ENCODE assay signal across 19 cellular contexts in genomic region chr7:78542551-78542950, GRCh38.
DNase-seq lines count a peak whose midpoint lies in the region; ATAC-seq and TF ChIP-seq lines count a peak whose summit lies in the region.
"Had no signal": no experiment of that assay in that cellular context is flagged by ENCODE, and none has a peak within 500 bp of the region (broad histone marks: within the 10 kb centered on the region; RNA-seq: fewer than 3 reads in every experiment).

No MANE protein-coding gene starts in this region.

- H3K9me3 ChIP-seq in mesenchymal stem cell (ENCODE audit: control insufficient read depth, low read length) = peaks cover 6% of the 10 kb centered on the region
- no peaks in the 10 kb centered on the region for H3K9me3 ChIP-seq in PC-9 (ENCODE audit: insufficient read depth, low read depth)

- no peak overlapping the region for H3K4ac ChIP-seq in mesenchymal stem cell (ENCODE audit: low read depth in 1 of 2, low read length in 2 of 2)

- H3K27ac ChIP-seq in mesenchymal stem cell (ENCODE audit: low read length, poor library complexity, severe bottlenecking) (no peak overlapping the region), substantia nigra (ENCODE audit: low read depth, low read length, poor library complexity, severe bottlenecking) (peak overlapping the region; percentile 20), PC-9 (no peak overlapping the region)
- H3K27ac ChIP-seq: C4-2B had no signal

- H4K8ac ChIP-seq in mesenchymal stem cell (ENCODE audit: low read length) = peak overlapping the region; percentile 35

- H3K27ac Mint-ChIP-seq in brain = peak overlapping the region in 4 of 5 experiments; percentile 8 to 79 (median 38)
- H3K27ac Mint-ChIP-seq: CD4-positive, alpha-beta T cell; GM23338; HFFc6 had no signal

- no TSS peak for BruUV-seq in PC-9 (replicated peaks; lab: Mats Ljungman, UMichigan)

- CTCF ChIA-PET in PC-9 (lab: Charles Lee) = no interaction called here

- H2AK5ac ChIP-seq in mesenchymal stem cell (ENCODE audit: low read length, severe bottlenecking) = no peak overlapping the region

- ATAC-seq in GM18502 (IDR thresholded peaks at IDR 0.05; ENCODE audit: poor library complexity, unreplicated experiment) = no peak
- ATAC-seq: GM23338, HCT116 had no signal

- no peaks in the 10 kb centered on the region for H4K20me1 ChIP-seq in PC-9 (ENCODE audit: insufficient read depth)

- H3K9me2 ChIP-seq in PC-9 (ENCODE audit: insufficient read depth) = no peaks in the 10 kb centered on the region

- 82% methylated on average over 5 of the region's 5 CpGs for WGBS in mesenchymal stem cell

- DNase-seq in NCI-H82 (lab: John Stamatoyannopoulos, UW) = peak; percentile 48
- no peak for DNase-seq in mesenchymal stem cell
- no peak for DNase-seq in substantia nigra (lab: John Stamatoyannopoulos, UW)
- DNase-seq in AML-193 (lab: John Stamatoyannopoulos, UW) = no peak
- no peak for DNase-seq in PC-9
- no peak for DNase-seq in HUDEP-2 (lab: John Stamatoyannopoulos, UW; ENCODE audit: unreplicated experiment in 76 of 76)
- DNase-seq: ACHN; Calu3; CD4-positive, alpha-beta T cell; DMS53; DND-41; EL; HFFc6; KG1 had no signal

- no peak overlapping the region for H3K18ac ChIP-seq in mesenchymal stem cell (ENCODE audit: low read depth in 1 of 2, low read length in 2 of 2)

- H3K4me3 Mint-ChIP-seq in brain = peak overlapping the region in 1 of 5 experiments; percentile 18
- H3K4me3 Mint-ChIP-seq: CD4-positive, alpha-beta T cell; GM23338; HFFc6 had no signal

- no peak overlapping the region for H3K23ac ChIP-seq in mesenchymal stem cell (ENCODE audit: low read length in 2 of 2)

- H2BK12ac ChIP-seq in mesenchymal stem cell (ENCODE audit: low read length in 2 of 2) = no peak overlapping the region

- H3K79me2 ChIP-seq in PC-9 (ENCODE audit: low read depth) = no peaks in the 10 kb centered on the region

- intact Hi-C loops in PC-9 (cut with micrococcal nuclease; ENCODE audit: unreplicated experiment) = no loop called here

- H3K4me3 ChIP-seq in mesenchymal stem cell (ENCODE audit: insufficient read depth in 1 of 2, low read depth in 1 of 2, low read length in 2 of 2) (no peak overlapping the region), PC-9 (no peak overlapping the region)
- H3K4me3 ChIP-seq: GM23338 had no signal

- H3K4me1 ChIP-seq in mesenchymal stem cell (ENCODE audit: control insufficient read depth, insufficient read depth, low read depth, low read length) (no peaks in the 10 kb centered on the region), PC-9 (replicated peaks; ENCODE audit: insufficient read depth) (no peaks in the 10 kb centered on the region)

- H2AFZ ChIP-seq in mesenchymal stem cell (ENCODE audit: low read depth, low read length) (no peak overlapping the region), PC-9 (no peak overlapping the region)
- H2AFZ ChIP-seq: GM23338 had no signal

- H2BK15ac ChIP-seq in mesenchymal stem cell (ENCODE audit: low read depth, poor library complexity, severe bottlenecking) = no peak overlapping the region

- H2BK120ac ChIP-seq in mesenchymal stem cell (ENCODE audit: low read depth, low read length) = no peak overlapping the region

- POLR2A ChIA-PET in PC-9 (lab: Charles Lee; ENCODE audit: unreplicated experiment) = no interaction called here

- H3K4me2 ChIP-seq in mesenchymal stem cell (ENCODE audit: low read length, poor library complexity, severe bottlenecking) (no peak overlapping the region), PC-9 (no peak overlapping the region)
- H3K4me2 ChIP-seq: GM23338 had no signal

- no peak for TF ChIP-seq CTCF in brain (conservative IDR thresholded peaks at IDR 0.05)
- no peak for TF ChIP-seq CTCF in PC-9 (conservative IDR thresholded peaks at IDR 0.05)

- H3K9ac ChIP-seq in mesenchymal stem cell (ENCODE audit: low read length) = no peak overlapping the region

- no peak overlapping the region for H3K14ac ChIP-seq in mesenchymal stem cell (ENCODE audit: low read length in 2 of 2)

- peaks cover 29% of the 10 kb centered on the region for H3K4me1 Mint-ChIP-seq in brain

- no peak overlapping the region for H2BK5ac ChIP-seq in mesenchymal stem cell (ENCODE audit: low read depth, low read length, poor library complexity, severe bottlenecking)

- no peaks in the 10 kb centered on the region for H3K27me3 Mint-ChIP-seq in brain
- H3K27me3 Mint-ChIP-seq: CD4-positive, alpha-beta T cell had no signal

- no peaks in the 10 kb centered on the region for H3F3A ChIP-seq in PC-9 (ENCODE audit: insufficient read depth, low read depth)

- H3K27me3 ChIP-seq in mesenchymal stem cell (ENCODE audit: control insufficient read depth in 1 of 2, insufficient read depth in 1 of 2, low read length in 2 of 2) = no peaks in the 10 kb centered on the region
- H3K27me3 ChIP-seq in PC-9 (ENCODE audit: insufficient read depth, low read depth) = no peaks in the 10 kb centered on the region

- no peak overlapping the region for H4K91ac ChIP-seq in mesenchymal stem cell (ENCODE audit: low read length)

- H3K36me3 ChIP-seq in mesenchymal stem cell (ENCODE audit: control insufficient read depth in 1 of 2, insufficient read depth in 2 of 2, low read depth in 1 of 2, low read length in 2 of 2) (no peaks in the 10 kb centered on the region), PC-9 (ENCODE audit: low read depth) (no peaks in the 10 kb centered on the region)

- peaks cover 8 to 19% (median 14%) of the 10 kb centered on the region in 5 experiments for H3K9me3 Mint-ChIP-seq in brain
- H3K9me3 Mint-ChIP-seq: CD4-positive, alpha-beta T cell; HFFc6 had no signal

- no peaks in the 10 kb centered on the region for H3K79me1 ChIP-seq in mesenchymal stem cell (replicated peaks; ENCODE audit: low read length, poor library complexity, severe bottlenecking)

- peaks cover 24% of the 10 kb centered on the region for H3K36me3 Mint-ChIP-seq in brain
